In genomic region chr14:51653096-51653814, GRCh38 we compare ENCODE assay signal across 8 cellular contexts. TPM values are rescaled to one million over a fixed set of nuclear protein-coding genes. Genes with fewer than 3 reads are reported as not detected.
DNase-seq lines count a peak whose midpoint lies in the region; ATAC-seq and TF ChIP-seq lines count a peak whose summit lies in the region.

No MANE protein-coding gene starts in this region.

- H3F3A ChIP-seq in PC-9 (ENCODE audit: insufficient read depth, low read depth) = peaks cover 23% of the 10 kb centered on the region; the same call in 1 of the 2 replicates

- DNase-seq in cardiac muscle cell (ENCODE audit: low read depth in 1 of 2, low spot score in 1 of 2) = peak; percentile 46 to 91
- DNase-seq in Right ventricle myocardium superior = no peak
- DNase-seq in PC-9 = peak; percentile 7 to 65
- peak; percentile 86 for DNase-seq in dermis blood vessel endothelial cell
- no peak for DNase-seq in NCI-H1930 (lab: John Stamatoyannopoulos, UW)

- peak; percentile 58 for TF ChIP-seq CTCF in cardiac muscle cell (IDR thresholded peaks at IDR 0.05; ENCODE audit: low read depth, low read length)
- peak; percentile 46; the same call in 1 of the 2 replicates for TF ChIP-seq CTCF in PC-9 (conservative IDR thresholded peaks at IDR 0.05)

- CTCF ChIA-PET in PC-9 (lab: Charles Lee) = interaction anchor here (0.6 to 3.1 kb wide), 5 partner anchors 89 to 614 kb away, joined by 3 to 27 read pairs (median 9); no protein-coding TSS in a partner anchor

- intact Hi-C loops in Right ventricle myocardium superior (cut with DNase I) = loop anchor here (5.0 to 10.0 kb wide), 2 partner anchors 122 to 371 kb away; no protein-coding TSS in a partner anchor
- intact Hi-C loops in PC-9 (cut with micrococcal nuclease; ENCODE audit: unreplicated experiment) = loop anchor here (1.0 to 5.0 kb wide), 5 partner anchors 98 to 370 kb away; no protein-coding TSS in a partner anchor

- POLR2A ChIA-PET in PC-9 (lab: Charles Lee; ENCODE audit: unreplicated experiment) = interaction anchor here (0.6 to 0.8 kb wide), 3 partner anchors 32 to 1348 kb away, joined by 3 to 4 read pairs (median 3); no protein-coding TSS in a partner anchor

- H2AFZ ChIP-seq in PC-9 = peak overlapping the region; percentile 94; the same call in 1 of the 2 replicates

- peaks cover 93% of the 10 kb centered on the region for H3K79me2 ChIP-seq in PC-9 (ENCODE audit: low read depth)

- peak overlapping the region; percentile 76 for H3K9ac ChIP-seq in mucosa of stomach (ENCODE audit: low read length)

- H3K36me3 ChIP-seq in cardiac muscle cell (no peaks in the 10 kb centered on the region), PC-9 (ENCODE audit: low read depth) (0 out of 2 replicates have a peak, but pooled peaks cover 16% of the 10 kb centered on the region), mucosa of stomach (ENCODE audit: control insufficient read depth, insufficient read depth, low read length) (no peaks in the 10 kb centered on the region)

- no peaks in the 10 kb centered on the region for H3K9me2 ChIP-seq in PC-9 (ENCODE audit: insufficient read depth)

- H4K20me1 ChIP-seq in PC-9 (ENCODE audit: insufficient read depth) = 0 out of 2 replicates have a peak, but pooled peaks cover 5% of the 10 kb centered on the region

- no peak for ATAC-seq in Right ventricle myocardium superior (ENCODE audit: poor library complexity)
- no peak for ATAC-seq in HG03378 (IDR thresholded peaks at IDR 0.05; ENCODE audit: unreplicated experiment)
- ATAC-seq in HG02642 (IDR thresholded peaks at IDR 0.05; ENCODE audit: poor library complexity, unreplicated experiment) = no peak

- no peaks in the 10 kb centered on the region for H3K9me3 ChIP-seq in cardiac muscle cell (ENCODE audit: low read depth)
- H3K9me3 ChIP-seq in PC-9 (ENCODE audit: insufficient read depth, low read depth) = no peaks in the 10 kb centered on the region
- no peaks in the 10 kb centered on the region for H3K9me3 ChIP-seq in mucosa of stomach (ENCODE audit: control insufficient read depth, low read length)

- peak overlapping the region; percentile 63 for H3K4me3 ChIP-seq in cardiac muscle cell
- peak overlapping the region; percentile 97 for H3K4me3 ChIP-seq in PC-9
- no peak overlapping the region for H3K4me3 ChIP-seq in mucosa of stomach (ENCODE audit: low read length)

- H3K4me1 ChIP-seq in cardiac muscle cell (ENCODE audit: low read depth) (peaks cover 26% of the 10 kb centered on the region), PC-9 (replicated peaks; ENCODE audit: insufficient read depth) (peaks cover 48% of the 10 kb centered on the region), mucosa of stomach (ENCODE audit: control insufficient read depth, insufficient read depth, low read length) (peaks cover 3% of the 10 kb centered on the region)

- H3K27me3 ChIP-seq in cardiac muscle cell = no peaks in the 10 kb centered on the region
- H3K27me3 ChIP-seq in PC-9 (ENCODE audit: insufficient read depth, low read depth) = no peaks in the 10 kb centered on the region
- peaks cover 3% of the 10 kb centered on the region for H3K27me3 ChIP-seq in mucosa of stomach (ENCODE audit: control insufficient read depth, insufficient read depth, low read length)

- peak overlapping the region; percentile 100 for H3K27ac ChIP-seq in cardiac muscle cell
- peak overlapping the region; percentile 86 for H3K27ac ChIP-seq in PC-9

- peak overlapping the region; percentile 93 for H3K4me2 ChIP-seq in PC-9

- BruUV-seq in PC-9 (replicated peaks; lab: Mats Ljungman, UMichigan) = TSS peak; percentile 39

RNA-seq across cellular contexts. Expression of gene FRMD6, which starts 1.5 kb away (rescaled TPM):
- total RNA-seq in cardiac muscle cell (18.2 and 24.7 TPM in 2 replicates), Right ventricle myocardium superior (7.4 TPM), PC-9 (2021) (42.9 and 47.9 TPM in 2 replicates), dermis blood vessel endothelial cell (125 and 228 TPM in 2 replicates)
- 8.4 and 11.2 TPM in 2 replicates for polyA plus RNA-seq in cardiac muscle cell

Comparison
In these comparisons a context has a peak if more than half of its experiments do, and no peak if none do; other contexts are left out.
1. DNase-seq: peak in cardiac muscle cell (2 of 2), PC-9 (2 of 2) and dermis blood vessel endothelial cell (single experiment); none in Right ventricle myocardium superior (single experiment) and NCI-H1930 (0 of 2).